Comparison of ENCODE assay signal across 21 cellular contexts in the genomic region with DNA sequence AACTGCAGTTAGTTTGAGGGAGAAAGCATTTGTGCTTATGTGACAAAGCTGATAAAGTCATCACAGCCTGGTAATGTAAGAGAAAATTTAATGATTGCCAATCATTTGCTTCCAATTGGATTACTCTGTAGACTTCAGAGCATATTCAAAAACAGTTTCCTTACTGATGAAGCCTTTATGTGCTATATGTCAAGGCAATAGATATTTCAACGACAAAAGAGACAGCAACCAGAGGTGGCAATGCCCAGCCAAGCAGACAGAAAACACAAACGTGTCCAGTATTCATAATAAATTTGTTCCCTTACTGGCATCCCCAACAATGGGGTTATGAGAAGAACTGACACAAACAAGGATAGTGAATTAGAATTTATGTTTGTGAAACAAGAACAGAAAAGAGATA.
DNase-seq lines count a peak whose midpoint lies in the region; ATAC-seq and TF ChIP-seq lines count a peak whose summit lies in the region.
"Had no signal": no experiment of that assay in that cellular context is flagged by ENCODE, and none has a peak within 500 bp of the region (broad histone marks: within the 10 kb centered on the region; RNA-seq: fewer than 3 reads in every experiment).

No MANE protein-coding gene starts in this region.

- H3K4me1 ChIP-seq in PC-3 (ENCODE audit: insufficient read depth, low read length) = peaks cover 17% of the 10 kb centered on the region
- H3K4me1 ChIP-seq in upper lobe of right lung = no peaks in the 10 kb centered on the region
- H3K4me1 ChIP-seq: BE2C, BLaER1 had no signal

- H3K36me3 ChIP-seq in PC-3 (ENCODE audit: low read depth, low read length) (no peaks in the 10 kb centered on the region), neural cell (ENCODE audit: insufficient read depth, low read length) (no peaks in the 10 kb centered on the region), upper lobe of right lung (no peaks in the 10 kb centered on the region)
- H3K36me3 ChIP-seq: BE2C, BLaER1 had no signal

- intact Hi-C loops in PC-3 (cut with micrococcal nuclease) (no loop called here), upper lobe of right lung (cut with DNase I) (no loop called here)

- H3K79me2 ChIP-seq in PC-3 (ENCODE audit: low read length) (no peaks in the 10 kb centered on the region), neural cell (replicated peaks; ENCODE audit: insufficient read depth, low read length) (no peaks in the 10 kb centered on the region)

- H3K4me3 ChIP-seq in PC-3 (ENCODE audit: low read length) (no peak overlapping the region), neural cell (ENCODE audit: low read length) (no peak overlapping the region), upper lobe of right lung (no peak overlapping the region)
- H3K4me3 ChIP-seq: BLaER1, GM12878 had no signal

- no peaks in the 10 kb centered on the region for H3F3A ChIP-seq in PC-3 (ENCODE audit: low read length, unreplicated experiment)
- no peaks in the 10 kb centered on the region for H3F3A ChIP-seq in neural cell (ENCODE audit: insufficient read depth, low read length, poor library complexity, severe bottlenecking)

- TF ChIP-seq EP300 in neural cell (conservative IDR thresholded peaks at IDR 0.05; ENCODE audit: poor library complexity, severe bottlenecking) = peak; percentile 84

- DNase-seq in PC-3 (no peak), upper lobe of right lung (no peak)
- DNase-seq: 8988T; ACHN; BE2C; C1 segment of cervical spinal cord; CD4-positive, alpha-beta memory T cell; CD4-positive, CD25-positive, alpha-beta regulatory T cell; CD8-positive, alpha-beta memory T cell; COR-L47; DMS 273 treated with DMSO at 0.1 percent for 48 hours; DMS153; DMS79; DND-41; EL; GDM1 had no signal

- H4K20me1 ChIP-seq in PC-3 (ENCODE audit: low read length) (no peaks in the 10 kb centered on the region), neural cell (ENCODE audit: insufficient read depth) (no peaks in the 10 kb centered on the region)
- H4K20me1 ChIP-seq: BLaER1 had no signal

- no peaks in the 10 kb centered on the region for H3K9me3 ChIP-seq in PC-3 (ENCODE audit: low read length)
- H3K9me3 ChIP-seq in neural cell (ENCODE audit: low read length) = no peaks in the 10 kb centered on the region
- H3K9me3 ChIP-seq in upper lobe of right lung = no peaks in the 10 kb centered on the region
- H3K9me3 ChIP-seq: BE2C, BLaER1 had no signal

- TF ChIP-seq CTCF in PC-3 (conservative IDR thresholded peaks at IDR 0.05; ENCODE audit: low read depth, low read length) (no peak), neural cell (IDR thresholded peaks at IDR 0.05; ENCODE audit: poor library complexity, severe bottlenecking) (no peak), upper lobe of right lung (IDR thresholded peaks at IDR 0.05) (no peak)

- POLR2A ChIA-PET in PC-3 (lab: Charles Lee; ENCODE audit: unreplicated experiment) = no interaction called here

- H3K4me2 ChIP-seq in PC-3 (ENCODE audit: low read length) = no peak overlapping the region
- peak overlapping the region; percentile 49 for H3K4me2 ChIP-seq in neural cell (ENCODE audit: low read length)
- H3K4me2 ChIP-seq: BLaER1 had no signal

- no peak overlapping the region for H2AFZ ChIP-seq in PC-3 (ENCODE audit: low read length)
- H2AFZ ChIP-seq in neural cell (ENCODE audit: low read depth, low read length) = no peak overlapping the region

- H3K9me2 ChIP-seq in PC-3 (replicated peaks; ENCODE audit: low read length) (no peaks in the 10 kb centered on the region), neural cell (ENCODE audit: insufficient read depth, low read length) (no peaks in the 10 kb centered on the region)

- ATAC-seq in PC-3 (no peak), GM19452 (IDR thresholded peaks at IDR 0.05; ENCODE audit: unreplicated experiment) (no peak), HG03520 (IDR thresholded peaks at IDR 0.05; ENCODE audit: unreplicated experiment) (no peak), upper lobe of right lung (no peak)
- ATAC-seq: GM12878 had no signal

- peak overlapping the region; percentile 31 for H3K27ac ChIP-seq in PC-3 (ENCODE audit: low read length)
- peak overlapping the region; percentile 35 for H3K27ac ChIP-seq in neural cell (ENCODE audit: low read length)
- no peak overlapping the region for H3K27ac ChIP-seq in upper lobe of right lung
- H3K27ac ChIP-seq: BLaER1 had no signal

- CTCF ChIA-PET in PC-3 (lab: Charles Lee) = no interaction called here

- H3K27me3 ChIP-seq in PC-3 (ENCODE audit: low read length) (no peaks in the 10 kb centered on the region), neural cell (ENCODE audit: insufficient read depth, low read depth, low read length) (no peaks in the 10 kb centered on the region), upper lobe of right lung (no peaks in the 10 kb centered on the region)
- H3K27me3 ChIP-seq: BE2C, BLaER1 had no signal

- BruUV-seq in PC-3 (replicated peaks; lab: Mats Ljungman, UMichigan) = no TSS peak

- no peak for TF ChIP-seq RAD21 in neural cell (conservative IDR thresholded peaks at IDR 0.05)

- H3K9ac ChIP-seq in PC-3 (ENCODE audit: low read length) = no peak overlapping the region
- no peak overlapping the region for H3K9ac ChIP-seq in neural cell (ENCODE audit: low read length)
- H3K9ac ChIP-seq: BLaER1 had no signal

TF ChIP-seq in neural cell, 6 proteins besides CTCF, POLR2A, EP300 and RAD21:
- peak; percentile 60 for TF ChIP-seq POLR2AphosphoS5 (IDR thresholded peaks at IDR 0.05)
- TF ChIP-seq SMC3 (conservative IDR thresholded peaks at IDR 0.05; ENCODE audit: poor library complexity) = no peak
